10 cellular contexts compared by ENCODE assay signal in the genomic region with DNA sequence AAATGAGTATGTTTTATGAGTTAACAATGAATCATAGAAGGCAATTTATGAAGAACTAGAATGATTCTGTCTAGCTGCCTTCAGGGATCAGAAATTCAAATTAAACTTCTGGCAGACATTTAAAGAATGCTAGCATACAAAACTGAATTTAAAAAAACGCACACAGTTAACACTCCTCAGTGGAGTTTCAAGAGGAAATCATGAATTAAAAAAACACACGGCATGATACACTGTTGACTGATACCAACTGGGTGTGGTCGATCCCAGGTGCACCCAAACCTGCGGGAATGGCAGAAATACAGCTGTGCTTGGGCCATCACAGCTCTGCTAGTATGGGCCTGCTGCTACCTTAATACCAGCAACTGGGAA.
DNase-seq lines count a peak whose midpoint lies in the region; ATAC-seq and TF ChIP-seq lines count a peak whose summit lies in the region.
"Had no signal": no experiment of that assay in that cellular context is flagged by ENCODE, and none has a peak within 500 bp of the region (broad histone marks: within the 10 kb centered on the region; RNA-seq: fewer than 3 reads in every experiment).

No MANE protein-coding gene starts in this region.

- no peak overlapping the region for H3K4me3 ChIP-seq in fibroblast of lung (replicated peaks in 1 of 4; ENCODE audit: control extremely low read depth in 1 of 4, insufficient read depth in 1 of 4, low read depth in 3 of 4, low read length in 4 of 4)
- H3K4me3 ChIP-seq: SJSA1 had no signal

- peaks cover 0 to 99% (median 99%) of the 10 kb centered on the region in 3 donors for H3K4me1 Mint-ChIP-seq in T-cell
- H3K4me1 Mint-ChIP-seq in stimulated activated naive B cell treated with anti-CD40 and anti-IgM and Interleukin-4, amounts not matched to agents 10 μg/mL and 1 μg/mL and 100 μg/mL, for 72 hours = peaks cover 56 to 62% of the 10 kb centered on the region in 2 donors

- peaks cover 2% of the 10 kb centered on the region for H3K36me3 ChIP-seq in fibroblast of lung (ENCODE audit: control insufficient read depth, insufficient read depth, low read length)

- no peaks in the 10 kb centered on the region for H3K27me3 Mint-ChIP-seq in T-cell
- H3K27me3 Mint-ChIP-seq in stimulated activated naive B cell treated with anti-CD40 and anti-IgM and Interleukin-4, amounts not matched to agents 10 μg/mL and 1 μg/mL and 100 μg/mL, for 72 hours = no peaks in the 10 kb centered on the region

- no peak overlapping the region for H3K27ac Mint-ChIP-seq in T-cell
- peak overlapping the region; percentile 83 for H3K27ac Mint-ChIP-seq in stimulated activated naive B cell treated with anti-CD40 and anti-IgM and Interleukin-4, amounts not matched to agents 10 μg/mL and 1 μg/mL and 100 μg/mL, for 72 hours

- no peaks in the 10 kb centered on the region for H3K9me3 ChIP-seq in fibroblast of lung (ENCODE audit: control insufficient read depth, insufficient read depth, low read depth, low read length)
- H3K9me3 ChIP-seq: SJSA1 had no signal

- DNase-seq in NCI-H1105 treated with DMSO at 0.1 percent for 48 hours (lab: John Stamatoyannopoulos, UW) (peak; percentile 5), NCI-H1105 (lab: John Stamatoyannopoulos, UW) (no peak), T-cell (no peak), fibroblast of lung (ENCODE audit: low read depth in 2 of 2) (no peak), inferior parietal cortex (ENCODE audit: extremely low spot score) (no peak)
- DNase-seq in stimulated activated naive B cell treated with anti-CD40 and anti-IgM and Interleukin-4, amounts not matched to agents 10 μg/mL and 1 μg/mL and 100 μg/mL, for 72 hours = no peak
- DNase-seq: ACHN had no signal

- H3K4me3 Mint-ChIP-seq in T-cell = peak overlapping the region in 2 of 3 donors; percentile 67 to 68
- H3K4me3 Mint-ChIP-seq in stimulated activated naive B cell treated with anti-CD40 and anti-IgM and Interleukin-4, amounts not matched to agents 10 μg/mL and 1 μg/mL and 100 μg/mL, for 72 hours = peak overlapping the region in 1 of 2 donors; percentile 43

- H3K9me3 Mint-ChIP-seq in T-cell = no peaks in the 10 kb centered on the region
- no peaks in the 10 kb centered on the region for H3K9me3 Mint-ChIP-seq in stimulated activated naive B cell treated with anti-CD40 and anti-IgM and Interleukin-4, amounts not matched to agents 10 μg/mL and 1 μg/mL and 100 μg/mL, for 72 hours

- no peaks in the 10 kb centered on the region for H4K20me1 ChIP-seq in fibroblast of lung (ENCODE audit: control insufficient read depth, extremely low read depth, insufficient read depth, low read length)

- TF ChIP-seq CTCF in fibroblast of lung (conservative IDR thresholded peaks at IDR 0.05 in 1 of 2, IDR thresholded peaks at IDR 0.05 in 1 of 2; ENCODE audit: low read depth in 1 of 2, low read length in 2 of 2) = no peak

- ATAC-seq in T-cell (replicated peaks in 1 of 4) (peak in 2 of 4 experiments; percentile 15 to 23), GM19452 (IDR thresholded peaks at IDR 0.05; ENCODE audit: unreplicated experiment) (no peak), GM21576 (IDR thresholded peaks at IDR 0.05; ENCODE audit: unreplicated experiment) (no peak)
- ATAC-seq in stimulated activated naive B cell treated with anti-CD40 and anti-IgM and Interleukin-4, amounts not matched to agents 10 μg/mL and 1 μg/mL and 100 μg/mL, for 72 hours (replicated peaks) = peak; percentile 54 to 63

- POLR2A ChIA-PET in T-cell (lab: Charles Lee) = interaction anchor here in 1 of 2 donors (0.6 to 0.9 kb wide), 2 partner anchors 19 to 243 kb away, joined by 3 to 6 read pairs; no protein-coding TSS in a partner anchor

- H3K27me3 ChIP-seq in fibroblast of lung (ENCODE audit: control insufficient read depth, insufficient read depth, low read length) = no peaks in the 10 kb centered on the region
- H3K27me3 ChIP-seq: SJSA1 had no signal

- CTCF ChIA-PET in T-cell (lab: Charles Lee) = interaction anchor here in 1 of 2 donors (0.8 to 1.0 kb wide), 2 partner anchors 8 to 10 kb away, joined by 3 to 4 read pairs; no protein-coding TSS in a partner anchor

- H3K4me1 ChIP-seq in fibroblast of lung (ENCODE audit: control insufficient read depth, extremely low read depth, insufficient read depth, low read length) = peaks cover 15% of the 10 kb centered on the region

- no peak overlapping the region for H3K9ac ChIP-seq in fibroblast of lung (ENCODE audit: insufficient read depth, low read length)

- no peak overlapping the region for H3K27ac ChIP-seq in fibroblast of lung (ENCODE audit: insufficient read depth, low read length)
- H3K27ac ChIP-seq: SJSA1 had no signal

- H3K36me3 Mint-ChIP-seq in T-cell = peaks cover 22% of the 10 kb centered on the region
- H3K36me3 Mint-ChIP-seq in stimulated activated naive B cell treated with anti-CD40 and anti-IgM and Interleukin-4, amounts not matched to agents 10 μg/mL and 1 μg/mL and 100 μg/mL, for 72 hours = peaks cover 14 to 37% of the 10 kb centered on the region in 2 donors

- H2AFZ ChIP-seq in fibroblast of lung (ENCODE audit: low read length) = no peak overlapping the region

- H3K79me2 ChIP-seq in fibroblast of lung (ENCODE audit: control insufficient read depth, insufficient read depth, low read length) = peaks cover 98% of the 10 kb centered on the region

- peak overlapping the region; percentile 9 for H3K4me2 ChIP-seq in fibroblast of lung (ENCODE audit: extremely low read depth, insufficient read depth, low read length)

Comparison
In these comparisons a context has a peak if more than half of its experiments do, and no peak if none do; other contexts are left out.
1. ATAC-seq: peak in stimulated activated naive B cell treated with anti-CD40 and anti-IgM and Interleukin-4, amounts not matched to agents 10 μg/mL and 1 μg/mL and 100 μg/mL, for 72 hours (2 of 2); none in GM19452 (single experiment) and GM21576 (single experiment).